22 cellular contexts compared by ENCODE assay signal in genomic region chr7:50646069-50646468, GRCh38.
"Had no signal": no experiment of that assay in that cellular context is flagged by ENCODE, and none has a peak within 500 bp of the region (broad histone marks: within the 10 kb centered on the region; RNA-seq: fewer than 3 reads in every experiment).

No MANE protein-coding gene starts in this region.

- H3K9me3 Mint-ChIP-seq: dendritic cell treated with granulocyte-macrophage colony-stimulating factor and Interleukin-4, amounts not matched to agents 40 ng/mL and 50 ng/mL, for 4 days; endodermal cell; mesothelial cell of epicardium; naive B cell; natural killer cell treated with Interleukin-12 subunit alpha and Interleukin-12 subunit beta and Interleukin-15 and Interleukin-18, amount 100 ng/mL, for 72 hours; stimulated activated naive B cell treated with anti-CD40 and anti-IgM and Interleukin-4, amounts not matched to agents 10 μg/mL and 1 μg/mL and 100 μg/mL, for 72 hours; stimulated activated naive CD8-positive, alpha-beta T cell treated with anti-CD3 and anti-CD28 coated beads, Interleukin-15, Interleukin-2, amounts not matched to agents 100 ng/mL and 50 ng/mL, for 24 hours had no signal

- FAIRE-seq: colon, kidney had no signal

- H3K27ac Mint-ChIP-seq: dendritic cell treated with granulocyte-macrophage colony-stimulating factor and Interleukin-4, amounts not matched to agents 40 ng/mL and 50 ng/mL, for 4 days; endodermal cell; mesothelial cell of epicardium; naive B cell; natural killer cell treated with Interleukin-12 subunit alpha and Interleukin-12 subunit beta and Interleukin-15 and Interleukin-18, amount 100 ng/mL, for 72 hours; neural progenitor cell; progenitor cell of endocrine pancreas; stimulated activated naive B cell treated with anti-CD40 and anti-IgM and Interleukin-4, amounts not matched to agents 10 μg/mL and 1 μg/mL and 100 μg/mL, for 72 hours; stimulated activated naive CD8-positive, alpha-beta T cell treated with anti-CD3 and anti-CD28 coated beads, Interleukin-15, Interleukin-2, amounts not matched to agents 100 ng/mL and 50 ng/mL, for 24 hours had no signal

- DNase-seq: effector CD8-positive, alpha-beta T cell; endodermal cell; foreskin fibroblast; heart left ventricle; kidney; mesenchymal stem cell; mucosa of descending colon; naive B cell; stimulated activated naive B cell treated with anti-CD40 and anti-IgM and Interleukin-4, amounts not matched to agents 10 μg/mL and 1 μg/mL and 100 μg/mL, for 72 hours; uterus had no signal

- H3K36me3 Mint-ChIP-seq: naive B cell; natural killer cell treated with Interleukin-12 subunit alpha and Interleukin-12 subunit beta and Interleukin-15 and Interleukin-18, amount 100 ng/mL, for 72 hours; stimulated activated naive B cell treated with anti-CD40 and anti-IgM and Interleukin-4, amounts not matched to agents 10 μg/mL and 1 μg/mL and 100 μg/mL, for 72 hours had no signal

- H3K27me3 Mint-ChIP-seq: dendritic cell treated with granulocyte-macrophage colony-stimulating factor and Interleukin-4, amounts not matched to agents 40 ng/mL and 50 ng/mL, for 4 days; naive B cell; progenitor cell of endocrine pancreas; stimulated activated naive CD8-positive, alpha-beta T cell treated with anti-CD3 and anti-CD28 coated beads, Interleukin-15, Interleukin-2, amounts not matched to agents 100 ng/mL and 50 ng/mL, for 24 hours had no signal

- ATAC-seq: esophagus mucosa; gastroesophageal sphincter; heart left ventricle; left lobe of liver; mucosa of descending colon; natural killer cell treated with Interleukin-12 subunit alpha and Interleukin-12 subunit beta and Interleukin-15 and Interleukin-18, amount 100 ng/mL, for 72 hours; sciatic nerve; stimulated activated naive B cell treated with anti-CD40 and anti-IgM and Interleukin-4, amounts not matched to agents 10 μg/mL and 1 μg/mL and 100 μg/mL, for 72 hours; upper lobe of right lung had no signal

- H3K4me3 Mint-ChIP-seq: dendritic cell treated with granulocyte-macrophage colony-stimulating factor and Interleukin-4, amounts not matched to agents 40 ng/mL and 50 ng/mL, for 4 days; endodermal cell; mesothelial cell of epicardium; naive B cell; natural killer cell treated with Interleukin-12 subunit alpha and Interleukin-12 subunit beta and Interleukin-15 and Interleukin-18, amount 100 ng/mL, for 72 hours; neural progenitor cell; stimulated activated naive B cell treated with anti-CD40 and anti-IgM and Interleukin-4, amounts not matched to agents 10 μg/mL and 1 μg/mL and 100 μg/mL, for 72 hours; stimulated activated naive CD8-positive, alpha-beta T cell treated with anti-CD3 and anti-CD28 coated beads, Interleukin-15, Interleukin-2, amounts not matched to agents 100 ng/mL and 50 ng/mL, for 24 hours had no signal

- H3K4me1 Mint-ChIP-seq: endodermal cell, naive B cell had no signal
